Comparison of ENCODE assay signal across 8 cellular contexts in the genomic region with DNA sequence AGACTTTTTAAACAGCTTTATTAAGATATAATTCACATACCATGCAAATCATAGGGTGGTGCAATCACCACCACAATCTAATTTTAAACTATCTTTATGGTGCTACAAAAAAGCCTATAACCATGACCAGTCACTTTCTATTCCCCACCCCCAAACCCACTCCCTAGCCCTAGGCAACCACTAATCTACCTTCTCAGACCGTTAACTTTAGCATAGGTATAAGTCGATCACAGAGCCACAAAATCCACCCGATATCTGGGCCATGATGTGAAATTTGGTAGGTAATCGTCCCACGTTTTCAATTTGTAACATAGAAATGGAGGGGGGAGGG. TPM values are rescaled to one million over a fixed set of nuclear protein-coding genes. Genes with fewer than 3 reads are reported as not detected.
DNase-seq lines count a peak whose midpoint lies in the region; ATAC-seq and TF ChIP-seq lines count a peak whose summit lies in the region.

No MANE protein-coding gene starts in this region.

- intact Hi-C loops in dorsolateral prefrontal cortex (cut with DNase I) = loop anchor here in 1 of 2 donors (5.0 kb wide), 1 partner anchor 97 kb away; a partner anchor contains a TSS

- H3K9me3 Mint-ChIP-seq in nephron progenitor cell = no peaks in the 10 kb centered on the region

- TF ChIP-seq CTCF in AG04449 (IDR thresholded peaks at IDR 0.05; ENCODE audit: insufficient read depth, low read length, missing control alignments) = no peak
- no peak for TF ChIP-seq CTCF in dorsolateral prefrontal cortex (IDR thresholded peaks at IDR 0.05 in 54 of 56, conservative IDR thresholded peaks at IDR 0.05 in 2 of 56; ENCODE audit: low read depth in 1 of 56, partially characterized antibody in 56 of 56)
- no peak for TF ChIP-seq CTCF in nephron progenitor cell (IDR thresholded peaks at IDR 0.05)

- H3K4me3 ChIP-seq in AG04449 (ENCODE audit: low read depth, low read length) = peak overlapping the region; percentile 79
- H3K4me3 ChIP-seq in dorsolateral prefrontal cortex = peak overlapping the region; percentile 63 to 99 (median 89)

- H3K36me3 Mint-ChIP-seq in nephron progenitor cell (ENCODE audit: low read depth) = peaks cover 26% of the 10 kb centered on the region

- H3K27me3 Mint-ChIP-seq in nephron progenitor cell (ENCODE audit: low read depth, poor library complexity) = no peaks in the 10 kb centered on the region

- ATAC-seq in GM21528 (IDR thresholded peaks at IDR 0.05; ENCODE audit: low FRiP score, unreplicated experiment) = peak; percentile 17

- no peaks in the 10 kb centered on the region for H3K27me3 ChIP-seq in dorsolateral prefrontal cortex

- DNase-seq in AG04449 (ENCODE audit: low read depth, low spot score) (no peak), MV-4-11 (lab: John Stamatoyannopoulos, UW) (peak; percentile 82), dorsolateral prefrontal cortex (no peak), nephron progenitor cell (no peak), NCI-H2029 (lab: John Stamatoyannopoulos, UW) (no peak), NCI-H2171 treated with DMSO at 0.1 percent for 48 hours (lab: John Stamatoyannopoulos, UW) (no peak), nucleus accumbens (lab: John Stamatoyannopoulos, UW) (no peak)

- CTCF ChIA-PET in AG04449 (lab: Yijun Ruan, JAX) = no interaction called here

- peak overlapping the region in 56 of 59 donors; percentile 47 to 97 (median 90) for H3K27ac ChIP-seq in dorsolateral prefrontal cortex

- peaks cover 23% of the 10 kb centered on the region for H3K4me1 Mint-ChIP-seq in nephron progenitor cell

- POLR2A ChIA-PET in AG04449 (lab: Yijun Ruan, JAX) = no interaction called here

- peak overlapping the region; percentile 100 for H3K27ac Mint-ChIP-seq in nephron progenitor cell

- peak overlapping the region; percentile 100 for H3K4me3 Mint-ChIP-seq in nephron progenitor cell

RNA-seq across cellular contexts. Expression of a gene that starts 0.5 kb away (rescaled TPM):
- 10 to 100 TPM; 34.1 to 60.4 (median 45.0) TPM for total RNA-seq in dorsolateral prefrontal cortex

RNA-seq across cellular contexts. Expression of a gene that starts 44.9 kb away (rescaled TPM):
- 1 to 10 TPM in 89 of 120 experiments, under 1 TPM in 20, not detected in 11; 0.36 to 7.9 (median 2.1) TPM for total RNA-seq in dorsolateral prefrontal cortex
